21 cellular contexts compared by ENCODE assay signal in genomic region chr9:126879288-126879687, GRCh38. TPM values are rescaled to one million over a fixed set of nuclear protein-coding genes. Genes with fewer than 3 reads are reported as not detected.
DNase-seq lines count a peak whose midpoint lies in the region; ATAC-seq and TF ChIP-seq lines count a peak whose summit lies in the region.
"Had no signal": no experiment of that assay in that cellular context is flagged by ENCODE, and none has a peak within 500 bp of the region (broad histone marks: within the 10 kb centered on the region; RNA-seq: fewer than 3 reads in every experiment).

No MANE protein-coding gene starts in this region.

- TF ChIP-seq CTCF in brain (conservative IDR thresholded peaks at IDR 0.05) (no peak), endothelial cell (IDR thresholded peaks at IDR 0.05; ENCODE audit: unreplicated experiment) (no peak), progenitor cell of endocrine pancreas (IDR thresholded peaks at IDR 0.05; ENCODE audit: unreplicated experiment) (no peak)

- H3K36me3 Mint-ChIP-seq in brain (peaks cover 50% of the 10 kb centered on the region), endothelial cell (ENCODE audit: low read depth, unreplicated experiment) (peaks cover 12% of the 10 kb centered on the region), progenitor cell of endocrine pancreas (ENCODE audit: insufficient read depth) (peaks cover 22% of the 10 kb centered on the region)
- H3K36me3 Mint-ChIP-seq in activated T-helper 17 cell treated with anti-CD3 and anti-CD28 coated beads, Interleukin-2, amount 50 U/mL, for 72 hours (ENCODE audit: low read depth) = peaks cover 35% of the 10 kb centered on the region

- ATAC-seq in HG03442 (IDR thresholded peaks at IDR 0.05; ENCODE audit: unreplicated experiment) = no peak
- no peak for ATAC-seq in GM18858 (IDR thresholded peaks at IDR 0.05; ENCODE audit: unreplicated experiment)
- ATAC-seq in activated T-helper 17 cell treated with anti-CD3 and anti-CD28 coated beads, Interleukin-2, amount 50 U/mL, for 72 hours (replicated peaks) = no peak
- ATAC-seq: GM12878 had no signal

- DNase-seq in endothelial cell (ENCODE audit: low spot score) (no peak), progenitor cell of endocrine pancreas (ENCODE audit: low spot score, unreplicated experiment) (no peak)
- no peak for DNase-seq in activated CD4-positive, alpha-beta T cell treated with anti-CD3 and anti-CD28 coated beads for 1 hour
- DNase-seq: ACHN; BE2C; C1 segment of cervical spinal cord; CD4-positive, CD25-positive, alpha-beta regulatory T cell; CD8-positive, alpha-beta memory T cell; COR-L47; DMS 273 treated with DMSO at 0.1 percent for 48 hours; DMS53; DND-41; EL; GM23248; HCEC 1CT; IMR-90 had no signal

- H3K9me3 Mint-ChIP-seq in brain = no peaks in the 10 kb centered on the region
- no peaks in the 10 kb centered on the region for H3K9me3 Mint-ChIP-seq in endothelial cell (ENCODE audit: unreplicated experiment)
- no peaks in the 10 kb centered on the region for H3K9me3 Mint-ChIP-seq in progenitor cell of endocrine pancreas (ENCODE audit: low read depth)
- no peaks in the 10 kb centered on the region for H3K9me3 Mint-ChIP-seq in activated T-helper 17 cell treated with anti-CD3 and anti-CD28 coated beads, Interleukin-2, amount 50 U/mL, for 72 hours
- H3K9me3 Mint-ChIP-seq: CD8-positive, alpha-beta memory T cell had no signal

- peak overlapping the region in 3 of 5 experiments; percentile 6 to 67 (median 37) for H3K27ac Mint-ChIP-seq in brain
- H3K27ac Mint-ChIP-seq in endothelial cell (ENCODE audit: unreplicated experiment) = no peak overlapping the region
- H3K27ac Mint-ChIP-seq in progenitor cell of endocrine pancreas = peak overlapping the region; percentile 31
- no peak overlapping the region for H3K27ac Mint-ChIP-seq in activated T-helper 17 cell treated with anti-CD3 and anti-CD28 coated beads, Interleukin-2, amount 50 U/mL, for 72 hours

- H3K4me1 Mint-ChIP-seq in brain (peaks cover 48% of the 10 kb centered on the region), endothelial cell (ENCODE audit: unreplicated experiment) (peaks cover 17% of the 10 kb centered on the region), progenitor cell of endocrine pancreas (ENCODE audit: low read depth) (peaks cover 13% of the 10 kb centered on the region)
- H3K4me1 Mint-ChIP-seq in activated T-helper 17 cell treated with anti-CD3 and anti-CD28 coated beads, Interleukin-2, amount 50 U/mL, for 72 hours = peaks cover 9% of the 10 kb centered on the region

- H3K4me3 Mint-ChIP-seq in brain (no peak overlapping the region), endothelial cell (ENCODE audit: unreplicated experiment) (peak overlapping the region; percentile 16), progenitor cell of endocrine pancreas (ENCODE audit: low read depth) (no peak overlapping the region)
- no peak overlapping the region for H3K4me3 Mint-ChIP-seq in activated T-helper 17 cell treated with anti-CD3 and anti-CD28 coated beads, Interleukin-2, amount 50 U/mL, for 72 hours
- H3K4me3 Mint-ChIP-seq: CD4-positive, CD25-positive, alpha-beta regulatory T cell; CD8-positive, alpha-beta memory T cell had no signal

- H3K27me3 Mint-ChIP-seq in brain (no peaks in the 10 kb centered on the region), endothelial cell (ENCODE audit: unreplicated experiment) (no peaks in the 10 kb centered on the region), progenitor cell of endocrine pancreas (no peaks in the 10 kb centered on the region)
- no peaks in the 10 kb centered on the region for H3K27me3 Mint-ChIP-seq in activated T-helper 17 cell treated with anti-CD3 and anti-CD28 coated beads, Interleukin-2, amount 50 U/mL, for 72 hours
- H3K27me3 Mint-ChIP-seq: CD4-positive, CD25-positive, alpha-beta regulatory T cell; CD8-positive, alpha-beta memory T cell had no signal

RNA-seq across cellular contexts. Expression of gene ZBTB34, which starts 18.8 kb away (rescaled TPM):
- polyA plus RNA-seq in brain (ENCODE audit: insufficient read depth, low read depth, low replicate concordance) = 2.6 TPM
- total RNA-seq in endothelial cell (ENCODE audit: unreplicated experiment) (22.9 TPM), progenitor cell of endocrine pancreas (21.5 TPM in 2 replicates)
- total RNA-seq in activated T-helper 17 cell treated with anti-CD3 and anti-CD28 coated beads, Interleukin-2, amount 50 U/mL, for 72 hours = 1 to 10 TPM; 5.0 to 7.8 TPM

RNA-seq across cellular contexts. Expression of gene RALGPS1, which starts 35.3 kb away (rescaled TPM):
- polyA plus RNA-seq in brain (ENCODE audit: insufficient read depth, low read depth, low replicate concordance) = 25.3 TPM
- total RNA-seq in endothelial cell (ENCODE audit: unreplicated experiment) (6.4 TPM), progenitor cell of endocrine pancreas (39.2 and 43.8 TPM in 2 replicates)
- 1 to 10 TPM; 2.3 to 3.4 TPM for total RNA-seq in activated T-helper 17 cell treated with anti-CD3 and anti-CD28 coated beads, Interleukin-2, amount 50 U/mL, for 72 hours

Comparison
In these comparisons a context has a peak if more than half of its experiments do, and no peak if none do; other contexts are left out.
1. H3K27ac Mint-ChIP-seq: peak in brain (3 of 5) and progenitor cell of endocrine pancreas (single experiment); none in endothelial cell (single experiment) and activated T-helper 17 cell treated with anti-CD3 and anti-CD28 coated beads, Interleukin-2, amount 50 U/mL, for 72 hours (single experiment).